In the genomic region with DNA sequence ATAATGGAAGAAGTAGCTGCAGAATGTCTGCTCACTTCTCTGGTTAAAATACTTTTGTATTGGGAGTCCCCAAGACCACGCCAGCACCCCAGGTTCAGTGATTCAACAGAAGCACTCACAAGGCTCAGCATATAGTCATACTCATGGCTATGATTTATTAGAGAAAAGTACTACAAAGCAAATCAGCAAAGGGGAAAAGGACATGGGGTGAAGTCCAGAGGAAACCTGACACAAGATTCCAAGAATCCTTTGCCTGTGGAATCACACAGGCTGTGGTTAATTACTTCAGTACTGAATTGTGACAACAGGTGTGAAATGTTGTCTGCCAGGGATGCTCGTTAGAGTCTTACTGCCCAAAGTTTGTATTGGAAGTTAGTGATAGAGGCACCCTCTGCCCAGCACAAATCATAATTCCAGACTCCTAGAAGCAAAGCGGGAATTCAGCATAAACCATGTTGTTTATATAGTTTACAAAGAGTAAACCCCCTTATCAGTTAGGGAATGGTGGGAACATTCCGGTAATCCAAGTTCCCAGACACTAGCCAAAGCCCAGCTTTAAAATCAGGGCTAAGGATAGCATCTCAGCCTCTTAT, we compare ENCODE assay signal across 17 cellular contexts.
A peak's percentile ranks its signal among the peaks of the same experiment; 100 is the strongest.
DNase-seq lines count a peak whose midpoint lies in the region; ATAC-seq and TF ChIP-seq lines count a peak whose summit lies in the region.
"Had no signal": no experiment of that assay in that cellular context is flagged by ENCODE, and none has a peak within 500 bp of the region (broad histone marks: within the 10 kb centered on the region; RNA-seq: fewer than 3 reads in every experiment).

No MANE protein-coding gene starts in this region.

- H3K27ac Mint-ChIP-seq in progenitor cell of endocrine pancreas: peak overlapping the region; percentile 71
- H3K27ac Mint-ChIP-seq: activated CD8-positive, alpha-beta T cell treated with anti-CD3 and anti-CD28 coated beads, Interleukin-2, amount 10 ng/mL, durations not matched to agents 7 days and 5 days; activated T-helper 17 cell treated with anti-CD3 and anti-CD28 coated beads, Interleukin-2, amount 50 U/mL, for 72 hours; B cell; naive thymus-derived CD4-positive, alpha-beta T cell had no signal

- peaks cover 17% of the 10 kb centered on the region for H3K9me3 Mint-ChIP-seq in progenitor cell of endocrine pancreas (ENCODE audit: low read depth)
- peaks cover 3% of the 10 kb centered on the region for H3K9me3 Mint-ChIP-seq in activated T-cell treated with anti-CD3 and anti-CD28 coated beads, Interleukin-2, amount 50 U/mL, for 4 hours
- H3K9me3 Mint-ChIP-seq: activated T-helper 17 cell treated with anti-CD3 and anti-CD28 coated beads, Interleukin-2, amount 50 U/mL, for 72 hours had no signal

- no peak overlapping the region for H3K4me3 Mint-ChIP-seq in progenitor cell of endocrine pancreas (ENCODE audit: low read depth)
- no peak overlapping the region for H3K4me3 Mint-ChIP-seq in activated T-cell treated with anti-CD3 and anti-CD28 coated beads, Interleukin-2, amount 50 U/mL, for 4 hours
- H3K4me3 Mint-ChIP-seq: activated CD8-positive, alpha-beta T cell treated with anti-CD3 and anti-CD28 coated beads, Interleukin-2, amount 10 ng/mL, durations not matched to agents 7 days and 5 days; activated T-helper 17 cell treated with anti-CD3 and anti-CD28 coated beads, Interleukin-2, amount 50 U/mL, for 72 hours; B cell; naive thymus-derived CD4-positive, alpha-beta T cell had no signal

- H3K27me3 Mint-ChIP-seq in progenitor cell of endocrine pancreas: no peaks in the 10 kb centered on the region
- H3K27me3 Mint-ChIP-seq in activated T-cell treated with anti-CD3 and anti-CD28 coated beads, Interleukin-2, amount 50 U/mL, for 4 hours (ENCODE audit: low read depth): no peaks in the 10 kb centered on the region
- H3K27me3 Mint-ChIP-seq: activated T-helper 17 cell treated with anti-CD3 and anti-CD28 coated beads, Interleukin-2, amount 50 U/mL, for 72 hours; B cell had no signal

- H3K36me3 Mint-ChIP-seq in progenitor cell of endocrine pancreas (ENCODE audit: insufficient read depth): peaks cover 3% of the 10 kb centered on the region
- no peaks in the 10 kb centered on the region for H3K36me3 Mint-ChIP-seq in activated T-cell treated with anti-CD3 and anti-CD28 coated beads, Interleukin-2, amount 50 U/mL, for 4 hours (ENCODE audit: insufficient read depth)

- ATAC-seq in HG03139 (IDR thresholded peaks at IDR 0.05; ENCODE audit: unreplicated experiment) (no peak), HG02852 (IDR thresholded peaks at IDR 0.05; ENCODE audit: unreplicated experiment) (no peak), HG03521 (IDR thresholded peaks at IDR 0.05; ENCODE audit: unreplicated experiment) (no peak)
- no peak for ATAC-seq in activated T-cell treated with anti-CD3 and anti-CD28 coated beads, Interleukin-2, amount 50 U/mL, for 4 hours
- ATAC-seq: activated CD8-positive, alpha-beta T cell treated with anti-CD3 and anti-CD28 coated beads, Interleukin-2, amount 10 ng/mL, durations not matched to agents 7 days and 5 days; activated T-helper 17 cell treated with anti-CD3 and anti-CD28 coated beads, Interleukin-2, amount 50 U/mL, for 72 hours; left colon; naive thymus-derived CD4-positive, alpha-beta T cell had no signal

- H3K4me1 Mint-ChIP-seq in progenitor cell of endocrine pancreas (ENCODE audit: low read depth): peaks cover 38% of the 10 kb centered on the region
- no peaks in the 10 kb centered on the region for H3K4me1 Mint-ChIP-seq in activated T-cell treated with anti-CD3 and anti-CD28 coated beads, Interleukin-2, amount 50 U/mL, for 4 hours (ENCODE audit: low read depth)
- H3K4me1 Mint-ChIP-seq: activated T-helper 17 cell treated with anti-CD3 and anti-CD28 coated beads, Interleukin-2, amount 50 U/mL, for 72 hours; B cell; naive thymus-derived CD4-positive, alpha-beta T cell had no signal

- H3K4me3 ChIP-seq in fibroblast of villous mesenchyme (ENCODE audit: low read depth, low read length): no peak overlapping the region
- H3K4me3 ChIP-seq: adrenal gland, colonic mucosa had no signal

- DNase-seq in ELF-1 (ENCODE audit: low read depth, low spot score): peak; percentile 27
- DNase-seq in RPMI7951 (ENCODE audit: low read depth): peak; percentile 11
- DNase-seq in fibroblast of villous mesenchyme (ENCODE audit: low read depth): peak; percentile 84
- DNase-seq in progenitor cell of endocrine pancreas (ENCODE audit: low spot score, unreplicated experiment): no peak
- DNase-seq in activated T-cell treated with anti-CD3 and anti-CD28 coated beads, Interleukin-2, amount 50 U/mL, for 4 hours: no peak
- DNase-seq: activated CD8-positive, alpha-beta T cell treated with anti-CD3 and anti-CD28 coated beads, Interleukin-2, amount 10 ng/mL, durations not matched to agents 7 days and 5 days; adrenal gland; colonic mucosa; hypothalamus; left colon; naive thymus-derived CD4-positive, alpha-beta T cell; NCI-H2107 had no signal

- TF ChIP-seq CTCF in fibroblast of villous mesenchyme (IDR thresholded peaks at IDR 0.05; ENCODE audit: insufficient read depth, low read depth, low read length): no peak
- TF ChIP-seq CTCF in progenitor cell of endocrine pancreas (IDR thresholded peaks at IDR 0.05; ENCODE audit: unreplicated experiment): no peak

Comparison
In these comparisons a context has a peak if more than half of its experiments do, and no peak if none do; other contexts are left out.
1. DNase-seq: peak in ELF-1 (single experiment), RPMI7951 (single experiment) and fibroblast of villous mesenchyme (single experiment); none in progenitor cell of endocrine pancreas (single experiment) and activated T-cell treated with anti-CD3 and anti-CD28 coated beads, Interleukin-2, amount 50 U/mL, for 4 hours (single experiment).